Comparison of ENCODE assay signal across 10 cellular contexts in the genomic region with DNA sequence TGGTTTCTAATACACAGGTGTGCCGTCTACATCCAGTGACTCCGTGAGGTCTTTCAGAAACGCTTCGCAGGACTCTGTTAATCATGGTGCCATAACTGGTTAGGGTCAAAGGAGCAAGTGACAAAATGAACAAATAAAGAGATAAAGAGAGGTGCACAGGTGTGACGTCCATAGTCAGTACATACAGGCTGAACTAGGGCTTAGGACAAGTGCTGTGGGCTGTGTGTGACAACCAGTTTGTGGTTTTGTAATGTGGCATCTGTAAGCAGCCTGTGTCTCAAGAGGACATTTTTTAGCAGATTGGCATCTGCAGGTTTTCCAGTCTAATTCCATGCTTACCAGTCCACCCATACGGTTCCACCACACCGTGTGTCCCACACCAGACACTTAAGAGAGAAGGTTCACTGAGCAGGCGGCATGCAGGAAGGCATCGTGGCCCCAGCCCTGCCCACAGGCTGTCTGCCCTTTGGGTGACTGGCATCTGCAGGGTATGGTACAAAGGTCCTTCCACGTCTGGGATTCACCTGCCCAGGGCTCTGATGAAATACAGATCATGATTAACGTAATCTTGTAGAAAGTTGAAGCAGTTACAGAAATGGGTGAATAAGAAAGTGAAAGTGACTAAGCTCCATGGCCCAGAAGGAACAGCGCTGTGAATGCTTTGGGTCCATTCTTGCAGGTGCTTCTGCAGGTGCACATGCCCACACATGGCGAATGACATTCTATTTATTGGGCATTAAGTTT. TPM values are rescaled to one million over a fixed set of nuclear protein-coding genes. Genes with fewer than 3 reads are reported as not detected.
A peak's percentile ranks its signal among the peaks of the same experiment; 100 is the strongest.
DNase-seq lines count a peak whose midpoint lies in the region; ATAC-seq and TF ChIP-seq lines count a peak whose summit lies in the region.
"Had no signal": no experiment of that assay in that cellular context is flagged by ENCODE, and none has a peak within 500 bp of the region (broad histone marks: within the 10 kb centered on the region; RNA-seq: fewer than 3 reads in every experiment).

No MANE protein-coding gene starts in this region.

- WGBS in transverse colon (ENCODE audit: low coverage in 1 of 2), 2 donors, result 70 to 87% methylated on average over 8 to 13 of the region's 13 CpGs
- 89 to 93% methylated on average over 13 of the region's 13 CpGs for WGBS in lower leg skin, 2 donors
- 96% methylated on average over 12 of the region's 13 CpGs for WGBS in mesenchymal stem cell

- in situ Hi-C loops in transverse colon (cut with MboI; ENCODE audit: low pct_ligation_motif_present in 1 of 4, low pct_unique_long_range_greater_than_20kb in 1 of 4, low sequenced_read_pairs in 3 of 4), result no loop called here

- H3K36me3 ChIP-seq in transverse colon (peaks cover 0 to 13% (median 6%) of the 10 kb centered on the region in 4 donors), mesenchymal stem cell (ENCODE audit: control insufficient read depth in 1 of 2, insufficient read depth in 2 of 2, low read depth in 1 of 2, low read length in 2 of 2) (peaks cover 49 to 68% of the 10 kb centered on the region in 2 experiments)

- no peak for TF ChIP-seq EP300 in transverse colon (IDR thresholded peaks at IDR 0.05; ENCODE audit: low read depth)

- H3K23ac ChIP-seq in mesenchymal stem cell (ENCODE audit: low read length in 2 of 2), result no peak overlapping the region

- peaks cover 5% of the 10 kb centered on the region for H3K4me1 Mint-ChIP-seq in activated naive CD4-positive, alpha-beta T cell treated with anti-CD3 and anti-CD28 coated beads for 36 hours (ENCODE audit: low read depth)
- peaks cover 10 to 17% (median 12%) of the 10 kb centered on the region in 3 donors for H3K4me1 Mint-ChIP-seq in IgD-negative memory B cell

- no peak overlapping the region for H4K91ac ChIP-seq in mesenchymal stem cell (ENCODE audit: low read length)

- H3K9me3 ChIP-seq in transverse colon, result peaks cover 5 to 7% of the 10 kb centered on the region in 2 donors
- H3K9me3 ChIP-seq in mesenchymal stem cell (ENCODE audit: control insufficient read depth, low read length), result peaks cover 24% of the 10 kb centered on the region

- H2AFZ ChIP-seq in mesenchymal stem cell (ENCODE audit: low read depth, low read length), result no peak overlapping the region

- no peak overlapping the region for H3K4me2 ChIP-seq in mesenchymal stem cell (ENCODE audit: low read length, poor library complexity, severe bottlenecking)

- H3K9me3 Mint-ChIP-seq in activated naive CD4-positive, alpha-beta T cell treated with anti-CD3 and anti-CD28 coated beads for 36 hours, result peaks cover 15% of the 10 kb centered on the region
- H3K9me3 Mint-ChIP-seq in IgD-negative memory B cell, result peaks cover 0 to 19% (median 7%) of the 10 kb centered on the region in 3 donors

- no peaks in the 10 kb centered on the region for H3K79me1 ChIP-seq in mesenchymal stem cell (replicated peaks; ENCODE audit: low read length, poor library complexity, severe bottlenecking)

- H2BK12ac ChIP-seq in mesenchymal stem cell (ENCODE audit: low read length in 2 of 2), result no peak overlapping the region

- no peak overlapping the region for H2BK120ac ChIP-seq in mesenchymal stem cell (ENCODE audit: low read depth, low read length)

- H2BK15ac ChIP-seq in mesenchymal stem cell (ENCODE audit: low read depth, poor library complexity, severe bottlenecking), result no peak overlapping the region

- no peak overlapping the region for H3K27ac ChIP-seq in transverse colon
- no peak overlapping the region for H3K27ac ChIP-seq in mesenchymal stem cell (ENCODE audit: low read length, poor library complexity, severe bottlenecking)

- H3K4me3 Mint-ChIP-seq in activated naive CD4-positive, alpha-beta T cell treated with anti-CD3 and anti-CD28 coated beads for 36 hours, result no peak overlapping the region
- peak overlapping the region; percentile 39 to 91 (median 83) for H3K4me3 Mint-ChIP-seq in IgD-negative memory B cell

- peak; percentile 87 for ATAC-seq in HG02623 (IDR thresholded peaks at IDR 0.05; ENCODE audit: unreplicated experiment)
- ATAC-seq: Panc1 had no signal

- no peak overlapping the region for H3K9ac ChIP-seq in mesenchymal stem cell (ENCODE audit: low read length)

- peaks cover 27% of the 10 kb centered on the region for H3K36me3 Mint-ChIP-seq in activated naive CD4-positive, alpha-beta T cell treated with anti-CD3 and anti-CD28 coated beads for 36 hours (ENCODE audit: low read depth)
- peaks cover 24% of the 10 kb centered on the region for H3K36me3 Mint-ChIP-seq in IgD-negative memory B cell

- CTCF ChIA-PET in activated naive CD4-positive, alpha-beta T cell treated with anti-CD3 and anti-CD28 coated beads for 36 hours (lab: Charles Lee), result no interaction called here

- DNase-seq in activated naive CD4-positive, alpha-beta T cell treated with anti-CD3 and anti-CD28 coated beads for 36 hours, result peak; percentile 13
- DNase-seq in activated naive CD4-positive, alpha-beta T cell treated with anti-CD3 and anti-CD28 coated beads, Interleukin-2, amount 50 U/mL, for 16 hours, result no peak
- DNase-seq in transverse colon (peak; percentile 30), lower leg skin (ENCODE audit: low spot score in 2 of 2) (no peak), NCI-H2107 (lab: John Stamatoyannopoulos, UW) (no peak), mesenchymal stem cell (no peak)

- no peak overlapping the region for H2AK5ac ChIP-seq in mesenchymal stem cell (ENCODE audit: low read length, severe bottlenecking)

- H3K14ac ChIP-seq in mesenchymal stem cell (ENCODE audit: low read length in 2 of 2), result no peak overlapping the region

- no peak overlapping the region for H3K27ac Mint-ChIP-seq in activated naive CD4-positive, alpha-beta T cell treated with anti-CD3 and anti-CD28 coated beads for 36 hours
- H3K27ac Mint-ChIP-seq in IgD-negative memory B cell, result peak overlapping the region; percentile 70 to 96 (median 86)
- H3K27ac Mint-ChIP-seq: activated T-helper 2 cell treated with anti-CD3 and anti-CD28 coated beads, Interferon-gamma antibody, Interleukin-2, Interleukin-4, amounts not matched to agents 10 μg/mL and 5 μg/mL and 100 μg/mL, durations not matched to agents 14 hours and 24 hours and 36 hours had no signal

- TF ChIP-seq POLR2A in transverse colon (IDR thresholded peaks at IDR 0.05) (no peak), lower leg skin (IDR thresholded peaks at IDR 0.05) (no peak)

- H3K27me3 Mint-ChIP-seq in activated naive CD4-positive, alpha-beta T cell treated with anti-CD3 and anti-CD28 coated beads for 36 hours (ENCODE audit: low read depth), result no peaks in the 10 kb centered on the region
- no peaks in the 10 kb centered on the region for H3K27me3 Mint-ChIP-seq in IgD-negative memory B cell

- no peaks in the 10 kb centered on the region for H3K27me3 ChIP-seq in transverse colon
- H3K27me3 ChIP-seq in mesenchymal stem cell (ENCODE audit: control insufficient read depth in 1 of 2, insufficient read depth in 1 of 2, low read length in 2 of 2), result no peaks in the 10 kb centered on the region

- H3K4me3 ChIP-seq in transverse colon (no peak overlapping the region), lower leg skin (ENCODE audit: low read depth, poor library complexity, severe bottlenecking) (no peak overlapping the region), mesenchymal stem cell (ENCODE audit: insufficient read depth in 1 of 2, low read depth in 1 of 2, low read length in 2 of 2) (no peak overlapping the region)

- H3K4ac ChIP-seq in mesenchymal stem cell (ENCODE audit: low read depth in 1 of 2, low read length in 2 of 2), result no peak overlapping the region

- intact Hi-C loops in activated naive CD4-positive, alpha-beta T cell treated with anti-CD3 and anti-CD28 coated beads for 36 hours (cut with micrococcal nuclease), result no loop called here
- intact Hi-C loops in transverse colon (cut with DNase I; ENCODE audit: low total_unique reads) (no loop called here), lower leg skin (cut with DNase I; ENCODE audit: low total_unique reads) (no loop called here)

- H2BK5ac ChIP-seq in mesenchymal stem cell (ENCODE audit: low read depth, low read length, poor library complexity, severe bottlenecking), result no peak overlapping the region

- TF ChIP-seq CTCF in transverse colon (IDR thresholded peaks at IDR 0.05) (no peak), lower leg skin (IDR thresholded peaks at IDR 0.05) (no peak)

- no peak overlapping the region for H3K18ac ChIP-seq in mesenchymal stem cell (ENCODE audit: low read depth in 1 of 2, low read length in 2 of 2)

- H3K4me1 ChIP-seq in transverse colon (no peaks in the 10 kb centered on the region), mesenchymal stem cell (ENCODE audit: control insufficient read depth, insufficient read depth, low read depth, low read length) (peaks cover 3% of the 10 kb centered on the region)

- H4K8ac ChIP-seq in mesenchymal stem cell (ENCODE audit: low read length), result no peak overlapping the region

RNA-seq across cellular contexts. Expression of gene SRD5A1, which starts 26.9 kb away (rescaled TPM):
- 1 to 10 TPM; 5.2 to 5.4 TPM for total RNA-seq in activated naive CD4-positive, alpha-beta T cell treated with anti-CD3 and anti-CD28 coated beads for 36 hours
- polyA plus RNA-seq in IgD-negative memory B cell, result 14.9 TPM
- total RNA-seq in transverse colon (10 to 100 TPM in 3 of 4 donors, 1 to 10 TPM in 1; 9.0 to 79.8 (median 17.0) TPM), lower leg skin (100 to 1,000 TPM in 2 of 4 donors, 10 to 100 TPM in 2; 83.1 to 155 (median 98.4) TPM)
- 16.0 TPM for polyA plus RNA-seq in mesenchymal stem cell (2013, experiment 1 of 2)
- polyA plus RNA-seq in mesenchymal stem cell (2013, experiment 2 of 2), result 17.1 TPM

RNA-seq across cellular contexts. Expression of gene NSUN2, which starts 27.3 kb away (rescaled TPM):
- 10 to 100 TPM; 59.0 to 60.5 TPM for total RNA-seq in activated naive CD4-positive, alpha-beta T cell treated with anti-CD3 and anti-CD28 coated beads for 36 hours
- 33.1 TPM for polyA plus RNA-seq in IgD-negative memory B cell
- 10 to 100 TPM; 29.9 to 77.1 (median 51.7) TPM for total RNA-seq in transverse colon
- total RNA-seq in lower leg skin, result 10 to 100 TPM; 43.0 to 54.0 (median 47.9) TPM
- 23.3 TPM for polyA plus RNA-seq in mesenchymal stem cell (2013, experiment 1 of 2)
- 22.9 TPM for polyA plus RNA-seq in mesenchymal stem cell (2013, experiment 2 of 2)

RNA-seq across cellular contexts. Expression of gene TENT4A, which starts 53.1 kb away (rescaled TPM):
- 10 to 100 TPM; 30.0 to 30.2 TPM for total RNA-seq in activated naive CD4-positive, alpha-beta T cell treated with anti-CD3 and anti-CD28 coated beads for 36 hours
- 1.6 TPM for polyA plus RNA-seq in IgD-negative memory B cell
- total RNA-seq in transverse colon (10 to 100 TPM; 20.9 to 70.3 (median 28.1) TPM), lower leg skin (10 to 100 TPM; 12.9 to 51.6 (median 21.6) TPM)
- polyA plus RNA-seq in mesenchymal stem cell (2013, experiment 1 of 2), result 18.7 TPM
- 19.1 TPM for polyA plus RNA-seq in mesenchymal stem cell (2013, experiment 2 of 2)

Comparison
In these comparisons a context has a peak if more than half of its experiments do, and no peak if none do; other contexts are left out.
1. DNase-seq: peak in activated naive CD4-positive, alpha-beta T cell treated with anti-CD3 and anti-CD28 coated beads for 36 hours (single experiment) and transverse colon (single experiment); none in activated naive CD4-positive, alpha-beta T cell treated with anti-CD3 and anti-CD28 coated beads, Interleukin-2, amount 50 U/mL, for 16 hours (single experiment), lower leg skin (0 of 2), NCI-H2107 (single experiment) and mesenchymal stem cell (single experiment).